ENCODE assay signal across 8 cellular contexts in the genomic region with DNA sequence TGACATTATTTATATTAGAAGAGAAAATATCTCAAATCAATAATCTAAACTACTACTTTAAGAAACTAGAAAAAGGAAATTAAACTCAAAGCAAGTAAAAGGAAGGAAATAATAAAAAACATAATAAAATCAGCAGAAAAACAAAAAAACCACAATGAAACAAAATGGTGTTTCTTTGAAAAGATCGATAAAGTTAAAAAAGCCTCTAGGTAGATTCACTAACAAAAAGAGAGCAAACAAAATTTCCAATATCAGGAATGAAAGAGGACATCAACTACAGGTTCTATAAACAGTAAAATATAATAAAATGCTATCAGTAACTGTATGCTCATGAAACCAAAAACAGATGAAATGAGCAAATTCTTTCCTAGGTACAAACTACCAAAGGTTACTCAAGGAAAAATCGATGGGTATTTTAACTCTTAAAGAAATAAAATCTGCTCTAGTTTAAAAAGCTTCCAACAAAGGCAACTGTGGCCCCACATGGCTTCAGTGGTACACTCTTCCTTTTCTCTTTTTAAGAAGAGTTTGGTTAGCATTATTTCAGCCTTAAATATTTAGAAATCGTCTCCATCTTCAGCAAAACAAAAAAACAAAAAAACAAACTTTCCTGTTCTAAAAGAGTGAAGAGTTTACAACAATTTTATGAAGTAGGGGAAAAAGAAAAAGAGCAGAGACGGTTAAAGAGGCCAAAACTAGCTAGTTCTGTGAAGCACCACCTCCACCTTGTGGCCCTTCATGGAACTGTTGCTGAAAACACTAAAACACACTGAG.
DNase-seq lines count a peak whose midpoint lies in the region; ATAC-seq and TF ChIP-seq lines count a peak whose summit lies in the region.

No MANE protein-coding gene starts in this region.

- intact Hi-C loops in left ventricle myocardium superior (cut with micrococcal nuclease): loop anchor here (5.0 to 10.0 kb wide), 3 partner anchors 292 to 490 kb away; a partner anchor contains a TSS
- intact Hi-C loops in sigmoid colon (cut with DNase I): loop anchor here (1.0 to 5.0 kb wide), 3 partner anchors 292 to 486 kb away; no protein-coding TSS in a partner anchor

- H3K27me3 ChIP-seq in MG63 (no peaks in the 10 kb centered on the region), sigmoid colon (no peaks in the 10 kb centered on the region)

- H3K27ac Mint-ChIP-seq in T-cell: peak overlapping the region; percentile 61 to 62

- TF ChIP-seq CTCF in sigmoid colon (IDR thresholded peaks at IDR 0.05): peak; percentile 73 to 95 (median 85)

- H3K9me3 ChIP-seq in MG63: no peaks in the 10 kb centered on the region
- no peaks in the 10 kb centered on the region for H3K9me3 ChIP-seq in sigmoid colon

- H3K4me3 ChIP-seq in MG63: no peak overlapping the region
- no peak overlapping the region for H3K4me3 ChIP-seq in sigmoid colon

- DNase-seq in ELR (ENCODE audit: low read depth): peak; percentile 74
- peak; percentile 21 for DNase-seq in MG63
- peak; percentile 32 to 79 (median 60) for DNase-seq in T-cell
- DNase-seq in activated naive CD8-positive, alpha-beta T cell treated with anti-CD3 and anti-CD28 coated beads, Interleukin-2, amount 50 U/mL, for 16 hours (ENCODE audit: low read depth, low spot score): peak; percentile 23
- peak; percentile 37 for DNase-seq in left ventricle myocardium superior
- no peak for DNase-seq in sigmoid colon

- no peak for TF ChIP-seq EP300 in sigmoid colon (IDR thresholded peaks at IDR 0.05)

- WGBS in sigmoid colon, 2 donors: 16 to 23% methylated on average over 4 of the region's 4 CpGs

- H3K9me3 Mint-ChIP-seq in T-cell: no peaks in the 10 kb centered on the region

- TF ChIP-seq POLR2A in sigmoid colon (IDR thresholded peaks at IDR 0.05): no peak

- no peak overlapping the region for H3K27ac ChIP-seq in sigmoid colon

- peak; percentile 38 to 61 (median 54) for ATAC-seq in T-cell (replicated peaks in 1 of 4)
- peak; percentile 72 for ATAC-seq in left ventricle myocardium superior
- no peak for ATAC-seq in GM19351 (IDR thresholded peaks at IDR 0.05; ENCODE audit: unreplicated experiment)
- no peak for ATAC-seq in HG02852 (IDR thresholded peaks at IDR 0.05; ENCODE audit: unreplicated experiment)

- no peaks in the 10 kb centered on the region for H3K27me3 Mint-ChIP-seq in T-cell

- H3K36me3 Mint-ChIP-seq in T-cell: peaks cover 2% of the 10 kb centered on the region

- POLR2A ChIA-PET in T-cell (lab: Charles Lee): interaction anchor here in 1 of 2 donors (0.9 to 1.5 kb wide), 2 partner anchors 293 to 373 kb away, joined by 3 to 7 read pairs; no protein-coding TSS in a partner anchor

- CTCF ChIA-PET in T-cell (lab: Charles Lee): interaction anchor here (0.5 to 2.6 kb wide), 16 partner anchors 9 to 687 kb away, joined by 3 to 24 read pairs (median 4); a partner anchor contains a TSS

- no peak overlapping the region for H3K4me3 Mint-ChIP-seq in T-cell

- H3K36me3 ChIP-seq in MG63 (peaks cover 16% of the 10 kb centered on the region), sigmoid colon (peaks cover 0 to 28% (median 5%) of the 10 kb centered on the region in 4 donors)

- peaks cover 17 to 19% (median 18%) of the 10 kb centered on the region in 3 donors for H3K4me1 Mint-ChIP-seq in T-cell

- peaks cover 0 to 3% (median 0%) of the 10 kb centered on the region in 4 donors for H3K4me1 ChIP-seq in sigmoid colon

Comparison
In these comparisons a context has a peak if more than half of its experiments do, and no peak if none do; other contexts are left out.
1. ATAC-seq: peak in T-cell (4 of 4) and left ventricle myocardium superior (single experiment); none in GM19351 (single experiment) and HG02852 (single experiment).